In the genomic region with DNA sequence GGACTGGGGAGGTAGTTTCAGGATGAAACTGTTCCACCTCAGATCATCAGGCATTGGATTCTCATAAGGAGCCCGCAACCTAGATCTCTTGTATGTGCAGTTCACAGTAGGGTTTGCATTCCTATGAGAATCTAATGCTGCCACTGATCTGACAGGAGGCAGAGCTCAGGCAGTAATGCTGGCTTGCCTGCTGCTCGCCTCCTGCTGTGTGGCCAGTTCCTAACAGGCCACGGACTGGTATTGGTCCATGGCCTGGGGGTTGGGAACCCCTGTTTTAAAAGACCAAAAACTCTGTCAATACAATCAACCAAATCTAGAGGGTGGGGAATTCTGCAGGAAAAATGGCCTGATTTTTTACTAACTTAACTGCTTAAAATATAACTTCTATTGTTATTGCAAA, we compare ENCODE assay signal across 28 cellular contexts.
DNase-seq lines count a peak whose midpoint lies in the region; TF ChIP-seq lines count a peak whose summit lies in the region.
"Had no signal": no experiment of that assay in that cellular context is flagged by ENCODE, and none has a peak within 500 bp of the region (broad histone marks: within the 10 kb centered on the region; RNA-seq: fewer than 3 reads in every experiment).

No MANE protein-coding gene starts in this region.

- H3K27me3 ChIP-seq in A673 (replicated peaks; ENCODE audit: insufficient read depth, low read depth, low read length, poor library complexity) (no peaks in the 10 kb centered on the region), SJSA1 (replicated peaks) (no peaks in the 10 kb centered on the region), mesenchymal stem cell (ENCODE audit: control insufficient read depth in 1 of 2, insufficient read depth in 1 of 2, low read length in 2 of 2) (no peaks in the 10 kb centered on the region)
- H3K27me3 ChIP-seq: BLaER1, colonic mucosa, foreskin keratinocyte, sigmoid colon, thyroid gland had no signal

- no TSS peak for BruUV-seq in A673 (replicated peaks; lab: Mats Ljungman, UMichigan)

- POLR2A ChIA-PET in A673 (lab: Charles Lee; ENCODE audit: low non-redundant PET): no interaction called here

- H3K4me3 ChIP-seq in A673 (ENCODE audit: low read depth, low read length, poor library complexity, severe bottlenecking): no peak overlapping the region
- no peak overlapping the region for H3K4me3 ChIP-seq in SJSA1
- no peak overlapping the region for H3K4me3 ChIP-seq in mesenchymal stem cell (ENCODE audit: insufficient read depth in 1 of 2, low read depth in 1 of 2, low read length in 2 of 2)
- H3K4me3 ChIP-seq: BLaER1, colonic mucosa, sigmoid colon, thyroid gland had no signal

- H4K8ac ChIP-seq in mesenchymal stem cell (ENCODE audit: low read length): no peak overlapping the region

- 29% methylated on average over 2 of the region's 3 CpGs for WGBS in mesenchymal stem cell

- no peaks in the 10 kb centered on the region for H3K79me1 ChIP-seq in mesenchymal stem cell (replicated peaks; ENCODE audit: low read length, poor library complexity, severe bottlenecking)

- no peak overlapping the region for H2BK15ac ChIP-seq in mesenchymal stem cell (ENCODE audit: low read depth, poor library complexity, severe bottlenecking)

- H3K36me3 Mint-ChIP-seq in HFFc6 (ENCODE audit: low read depth): peaks cover 9% of the 10 kb centered on the region
- H3K36me3 Mint-ChIP-seq: activated CD8-positive, alpha-beta memory T cell treated with anti-CD3 and anti-CD28 coated beads, Interleukin-2, amount 10 ng/mL, durations not matched to agents 7 days and 5 days had no signal

- peaks cover 50% of the 10 kb centered on the region for H3K4me1 Mint-ChIP-seq in HFFc6 (ENCODE audit: low read depth)
- H3K4me1 Mint-ChIP-seq: activated B cell treated with CpG ODN at 0.5 μM for 24 hours; activated CD8-positive, alpha-beta memory T cell treated with anti-CD3 and anti-CD28 coated beads, Interleukin-2, amount 10 ng/mL, durations not matched to agents 7 days and 5 days; stimulated activated naive CD8-positive, alpha-beta T cell treated with anti-CD3 and anti-CD28 coated beads, Interleukin-15, amount 100 ng/mL, for 72 hours had no signal

- no peak overlapping the region for H3K4ac ChIP-seq in mesenchymal stem cell (ENCODE audit: low read depth in 1 of 2, low read length in 2 of 2)

- H3K4me2 ChIP-seq in mesenchymal stem cell (ENCODE audit: low read length, poor library complexity, severe bottlenecking): no peak overlapping the region
- H3K4me2 ChIP-seq: BLaER1 had no signal

- no peak overlapping the region for H3K14ac ChIP-seq in mesenchymal stem cell (ENCODE audit: low read length in 2 of 2)

- DNase-seq in A673 (ENCODE audit: low spot score): peak; percentile 12
- no peak for DNase-seq in HFFc6
- DNase-seq in SJSA1 (ENCODE audit: low read depth in 1 of 2, low spot score in 2 of 2): peak; percentile 32 to 43
- DNase-seq in mesenchymal stem cell: peak; percentile 23
- DNase-seq in DMS153 treated with DMSO at 0.1 percent for 48 hours (lab: John Stamatoyannopoulos, UW; ENCODE audit: unreplicated experiment): no peak
- DNase-seq in COR-L47 (lab: John Stamatoyannopoulos, UW): no peak
- no peak for DNase-seq in HK-2 (ENCODE audit: unreplicated experiment)
- no peak for DNase-seq in ecto neural progenitor cell (ENCODE audit: low spot score)
- DNase-seq: activated B cell treated with CpG ODN at 0.5 μM for 24 hours; activated CD4-positive, alpha-beta T cell treated with anti-CD3 and anti-CD28 coated beads, Interleukin-2, amount 50 U/mL, for 1 hour; activated CD8-positive, alpha-beta memory T cell treated with anti-CD3 and anti-CD28 coated beads, Interleukin-2, amount 10 ng/mL, durations not matched to agents 7 days and 5 days; activated naive CD4-positive, alpha-beta T cell; activated T-cell treated with anti-CD3 and anti-CD28 coated beads, Interleukin-2, amount 50 U/mL, for 48 hours; Calu3; colonic mucosa; DND-41; effector memory CD8-positive, alpha-beta T cell; left cardiac atrium; MV-4-11; NCI-H1436 treated with DMSO at 0.1 percent for 48 hours; NCI-H2107; NCI-H774; sigmoid colon; stimulated activated naive CD8-positive, alpha-beta T cell treated with anti-CD3 and anti-CD28 coated beads, Interleukin-15, amount 100 ng/mL, for 72 hours; T1000; thyroid gland had no signal

- intact Hi-C loops in A673 (cut with micrococcal nuclease; ENCODE audit: unreplicated experiment): no loop called here

- H3K9ac ChIP-seq in mesenchymal stem cell (ENCODE audit: low read length): no peak overlapping the region
- H3K9ac ChIP-seq: BLaER1 had no signal

- H3K4me3 Mint-ChIP-seq in HFFc6: no peak overlapping the region
- H3K4me3 Mint-ChIP-seq: activated B cell treated with CpG ODN at 0.5 μM for 24 hours; activated CD8-positive, alpha-beta memory T cell treated with anti-CD3 and anti-CD28 coated beads, Interleukin-2, amount 10 ng/mL, durations not matched to agents 7 days and 5 days; effector memory CD8-positive, alpha-beta T cell; stimulated activated naive CD8-positive, alpha-beta T cell treated with anti-CD3 and anti-CD28 coated beads, Interleukin-15, amount 100 ng/mL, for 72 hours had no signal

- H3K9me3 ChIP-seq in A673 (ENCODE audit: low read depth, low read length, poor library complexity, severe bottlenecking) (peaks cover 11% of the 10 kb centered on the region), SJSA1 (replicated peaks) (no peaks in the 10 kb centered on the region), mesenchymal stem cell (ENCODE audit: control insufficient read depth, low read length) (peaks cover 20% of the 10 kb centered on the region)
- H3K9me3 ChIP-seq: colonic mucosa, sigmoid colon, thyroid gland had no signal

- H4K91ac ChIP-seq in mesenchymal stem cell (ENCODE audit: low read length): no peak overlapping the region

- no peak overlapping the region for H2AK5ac ChIP-seq in mesenchymal stem cell (ENCODE audit: low read length, severe bottlenecking)

- H2BK12ac ChIP-seq in mesenchymal stem cell (ENCODE audit: low read length in 2 of 2): no peak overlapping the region

- no peak overlapping the region for H3K27ac ChIP-seq in A673 (ENCODE audit: low read depth, low read length, poor library complexity, severe bottlenecking)
- H3K27ac ChIP-seq in SJSA1: peak overlapping the region; percentile 77
- H3K27ac ChIP-seq in mesenchymal stem cell (ENCODE audit: low read length, poor library complexity, severe bottlenecking): peak overlapping the region; percentile 69
- H3K27ac ChIP-seq: BLaER1, colonic mucosa, foreskin keratinocyte, sigmoid colon, thyroid gland had no signal

- peak overlapping the region; percentile 33; the same call in 1 of the 2 replicates for H3K27ac Mint-ChIP-seq in HFFc6
- H3K27ac Mint-ChIP-seq: activated B cell treated with CpG ODN at 0.5 μM for 24 hours; activated CD8-positive, alpha-beta memory T cell treated with anti-CD3 and anti-CD28 coated beads, Interleukin-2, amount 10 ng/mL, durations not matched to agents 7 days and 5 days; effector memory CD8-positive, alpha-beta T cell; stimulated activated naive CD8-positive, alpha-beta T cell treated with anti-CD3 and anti-CD28 coated beads, Interleukin-15, amount 100 ng/mL, for 72 hours had no signal

- peak overlapping the region in 1 of 2 experiments; percentile 12 for H3K18ac ChIP-seq in mesenchymal stem cell (ENCODE audit: low read depth in 1 of 2, low read length in 2 of 2)

- H3K36me3 ChIP-seq in A673 (ENCODE audit: insufficient read depth, low read length, poor library complexity, severe bottlenecking) (no peaks in the 10 kb centered on the region), SJSA1 (no peaks in the 10 kb centered on the region), mesenchymal stem cell (ENCODE audit: control insufficient read depth in 1 of 2, insufficient read depth in 2 of 2, low read depth in 1 of 2, low read length in 2 of 2) (no peaks in the 10 kb centered on the region)
- H3K36me3 ChIP-seq: BLaER1, colonic mucosa, sigmoid colon, thyroid gland had no signal

- CTCF ChIA-PET in A673 (lab: Charles Lee): no interaction called here

- H2AFZ ChIP-seq in mesenchymal stem cell (ENCODE audit: low read depth, low read length): no peak overlapping the region

- TF ChIP-seq CTCF in A673 (conservative IDR thresholded peaks at IDR 0.05; ENCODE audit: low read depth, low read length) (no peak), HFFc6 (IDR thresholded peaks at IDR 0.05) (no peak)

- no peaks in the 10 kb centered on the region for H3K27me3 Mint-ChIP-seq in HFFc6 (ENCODE audit: insufficient read depth)
- H3K27me3 Mint-ChIP-seq: stimulated activated naive CD8-positive, alpha-beta T cell treated with anti-CD3 and anti-CD28 coated beads, Interleukin-15, amount 100 ng/mL, for 72 hours had no signal

- no peak overlapping the region for H3K23ac ChIP-seq in mesenchymal stem cell (ENCODE audit: low read length in 2 of 2)

- no peak overlapping the region for H2BK120ac ChIP-seq in mesenchymal stem cell (ENCODE audit: low read depth, low read length)

- H3K9me3 Mint-ChIP-seq in HFFc6: no peaks in the 10 kb centered on the region; the same call in 1 of the 2 replicates

- H2BK5ac ChIP-seq in mesenchymal stem cell (ENCODE audit: low read depth, low read length, poor library complexity, severe bottlenecking): no peak overlapping the region

- H3K4me1 ChIP-seq in A673 (ENCODE audit: insufficient read depth, low read length, poor library complexity, severe bottlenecking): no peaks in the 10 kb centered on the region
- H3K4me1 ChIP-seq in SJSA1 (replicated peaks): peaks cover 42% of the 10 kb centered on the region
- no peaks in the 10 kb centered on the region for H3K4me1 ChIP-seq in mesenchymal stem cell (ENCODE audit: control insufficient read depth, insufficient read depth, low read depth, low read length)
- H3K4me1 ChIP-seq: BLaER1, colonic mucosa, sigmoid colon, thyroid gland had no signal

Comparison
In these comparisons a context has a peak if more than half of its experiments do, and no peak if none do; other contexts are left out.
1. DNase-seq: peak in A673 (single experiment), SJSA1 (2 of 2) and mesenchymal stem cell (single experiment); none in HFFc6 (single experiment), DMS153 treated with DMSO at 0.1 percent for 48 hours (single experiment), COR-L47 (single experiment), HK-2 (single experiment) and ecto neural progenitor cell (single experiment).